15 cellular contexts compared by ENCODE assay signal in genomic region chr6:157469378-157469777, GRCh38.
DNase-seq lines count a peak whose midpoint lies in the region; ATAC-seq and TF ChIP-seq lines count a peak whose summit lies in the region.
"Had no signal": no experiment of that assay in that cellular context is flagged by ENCODE, and none has a peak within 500 bp of the region (broad histone marks: within the 10 kb centered on the region; RNA-seq: fewer than 3 reads in every experiment).

No MANE protein-coding gene starts in this region.

- no peak overlapping the region for H3K27ac Mint-ChIP-seq in activated CD8-positive, alpha-beta memory T cell treated with anti-CD3 and anti-CD28 coated beads, Interleukin-2, amount 10 ng/mL, durations not matched to agents 7 days and 5 days
- H3K27ac Mint-ChIP-seq in stimulated activated naive B cell treated with anti-CD40 and anti-IgM and Interleukin-4, amounts not matched to agents 10 μg/mL and 1 μg/mL and 100 μg/mL, for 72 hours, result peak overlapping the region; percentile 33
- H3K27ac Mint-ChIP-seq: activated CD4-positive, alpha-beta memory T cell treated with anti-CD3 and anti-CD28 coated beads for 36 hours; activated naive CD8-positive, alpha-beta T cell treated with anti-CD3 and anti-CD28 coated beads, Interleukin-2, amount 10 ng/mL, durations not matched to agents 7 days and 5 days; CD8-positive, alpha-beta memory T cell had no signal

- ATAC-seq in activated CD8-positive, alpha-beta memory T cell treated with anti-CD3 and anti-CD28 coated beads, Interleukin-2, amount 10 ng/mL, durations not matched to agents 7 days and 5 days, result no peak
- ATAC-seq in stimulated activated naive B cell treated with anti-CD40 and anti-IgM and Interleukin-4, amounts not matched to agents 10 μg/mL and 1 μg/mL and 100 μg/mL, for 72 hours (replicated peaks), result no peak
- no peak for ATAC-seq in GM21737 (IDR thresholded peaks at IDR 0.05; ENCODE audit: unreplicated experiment)
- no peak for ATAC-seq in GM19324 (IDR thresholded peaks at IDR 0.05; ENCODE audit: low FRiP score, unreplicated experiment)
- ATAC-seq: activated T-cell treated with anti-CD3 and anti-CD28 coated beads, Interleukin-2, amount 50 U/mL, for 4 hours; left lung had no signal

- no peaks in the 10 kb centered on the region for H3K27me3 Mint-ChIP-seq in activated CD8-positive, alpha-beta memory T cell treated with anti-CD3 and anti-CD28 coated beads, Interleukin-2, amount 10 ng/mL, durations not matched to agents 7 days and 5 days
- H3K27me3 Mint-ChIP-seq in stimulated activated naive B cell treated with anti-CD40 and anti-IgM and Interleukin-4, amounts not matched to agents 10 μg/mL and 1 μg/mL and 100 μg/mL, for 72 hours, result no peaks in the 10 kb centered on the region
- H3K27me3 Mint-ChIP-seq: activated CD4-positive, alpha-beta memory T cell treated with anti-CD3 and anti-CD28 coated beads for 36 hours; activated naive CD8-positive, alpha-beta T cell treated with anti-CD3 and anti-CD28 coated beads, Interleukin-2, amount 10 ng/mL, durations not matched to agents 7 days and 5 days; CD8-positive, alpha-beta memory T cell had no signal

- H3K36me3 Mint-ChIP-seq in activated CD8-positive, alpha-beta memory T cell treated with anti-CD3 and anti-CD28 coated beads, Interleukin-2, amount 10 ng/mL, durations not matched to agents 7 days and 5 days, result peaks cover 6% of the 10 kb centered on the region
- peaks cover 6 to 16% of the 10 kb centered on the region in 2 donors for H3K36me3 Mint-ChIP-seq in stimulated activated naive B cell treated with anti-CD40 and anti-IgM and Interleukin-4, amounts not matched to agents 10 μg/mL and 1 μg/mL and 100 μg/mL, for 72 hours
- H3K36me3 Mint-ChIP-seq: activated CD4-positive, alpha-beta memory T cell treated with anti-CD3 and anti-CD28 coated beads for 36 hours; activated naive CD8-positive, alpha-beta T cell treated with anti-CD3 and anti-CD28 coated beads, Interleukin-2, amount 10 ng/mL, durations not matched to agents 7 days and 5 days; CD8-positive, alpha-beta memory T cell had no signal

- H3K9me3 Mint-ChIP-seq in activated CD8-positive, alpha-beta memory T cell treated with anti-CD3 and anti-CD28 coated beads, Interleukin-2, amount 10 ng/mL, durations not matched to agents 7 days and 5 days (ENCODE audit: low read depth), result no peaks in the 10 kb centered on the region
- H3K9me3 Mint-ChIP-seq in stimulated activated naive B cell treated with anti-CD40 and anti-IgM and Interleukin-4, amounts not matched to agents 10 μg/mL and 1 μg/mL and 100 μg/mL, for 72 hours, result no peaks in the 10 kb centered on the region
- H3K9me3 Mint-ChIP-seq: activated CD4-positive, alpha-beta memory T cell treated with anti-CD3 and anti-CD28 coated beads for 36 hours; activated naive CD8-positive, alpha-beta T cell treated with anti-CD3 and anti-CD28 coated beads, Interleukin-2, amount 10 ng/mL, durations not matched to agents 7 days and 5 days; activated T-cell treated with anti-CD3 and anti-CD28 coated beads, Interleukin-2, amount 50 U/mL, for 4 hours; CD8-positive, alpha-beta memory T cell had no signal

- peak; percentile 5 for DNase-seq in activated CD8-positive, alpha-beta memory T cell treated with anti-CD3 and anti-CD28 coated beads for 24 hours
- no peak for DNase-seq in activated CD8-positive, alpha-beta memory T cell treated with anti-CD3 and anti-CD28 coated beads, Interleukin-2, amount 10 ng/mL, durations not matched to agents 7 days and 5 days
- DNase-seq in SW480 (ENCODE audit: low spot score), result peak; percentile 73
- peak; percentile 14 for DNase-seq in fibroblast of mammary gland (ENCODE audit: low read depth)
- DNase-seq in stimulated activated naive B cell treated with anti-CD40 and anti-IgM and Interleukin-4, amounts not matched to agents 10 μg/mL and 1 μg/mL and 100 μg/mL, for 72 hours, result no peak
- no peak for DNase-seq in DMS 273 (lab: John Stamatoyannopoulos, UW; ENCODE audit: unreplicated experiment)
- DNase-seq: activated CD4-positive, alpha-beta memory T cell treated with anti-CD3 and anti-CD28 coated beads for 36 hours; activated naive CD8-positive, alpha-beta T cell treated with anti-CD3 and anti-CD28 coated beads, Interleukin-2, amount 10 ng/mL, durations not matched to agents 7 days and 5 days; activated T-cell treated with anti-CD3 and anti-CD28 coated beads, Interleukin-2, amount 50 U/mL, for 4 hours; CD8-positive, alpha-beta memory T cell; left lung; NCI-H526 treated with DMSO at 0.1 percent for 48 hours had no signal

- CTCF ChIA-PET in activated CD8-positive, alpha-beta memory T cell treated with anti-CD3 and anti-CD28 coated beads, Interleukin-2, amount 10 ng/mL, durations not matched to agents 7 days and 5 days (lab: Charles Lee), result no interaction called here

- H3K4me3 Mint-ChIP-seq in activated CD8-positive, alpha-beta memory T cell treated with anti-CD3 and anti-CD28 coated beads, Interleukin-2, amount 10 ng/mL, durations not matched to agents 7 days and 5 days, result no peak overlapping the region
- H3K4me3 Mint-ChIP-seq in stimulated activated naive B cell treated with anti-CD40 and anti-IgM and Interleukin-4, amounts not matched to agents 10 μg/mL and 1 μg/mL and 100 μg/mL, for 72 hours, result no peak overlapping the region
- H3K4me3 Mint-ChIP-seq: activated CD4-positive, alpha-beta memory T cell treated with anti-CD3 and anti-CD28 coated beads for 36 hours; activated naive CD8-positive, alpha-beta T cell treated with anti-CD3 and anti-CD28 coated beads, Interleukin-2, amount 10 ng/mL, durations not matched to agents 7 days and 5 days; activated T-cell treated with anti-CD3 and anti-CD28 coated beads, Interleukin-2, amount 50 U/mL, for 4 hours; CD8-positive, alpha-beta memory T cell had no signal

- peaks cover 16% of the 10 kb centered on the region for H3K4me1 Mint-ChIP-seq in activated CD8-positive, alpha-beta memory T cell treated with anti-CD3 and anti-CD28 coated beads, Interleukin-2, amount 10 ng/mL, durations not matched to agents 7 days and 5 days
- H3K4me1 Mint-ChIP-seq in stimulated activated naive B cell treated with anti-CD40 and anti-IgM and Interleukin-4, amounts not matched to agents 10 μg/mL and 1 μg/mL and 100 μg/mL, for 72 hours, result peaks cover 28 to 31% of the 10 kb centered on the region in 2 donors

- no peak overlapping the region for H3K4me3 ChIP-seq in fibroblast of mammary gland (ENCODE audit: control insufficient read depth, low read depth, low read length)
- H3K4me3 ChIP-seq: left lung, vagina had no signal

- TF ChIP-seq CTCF in fibroblast of mammary gland (conservative IDR thresholded peaks at IDR 0.05; ENCODE audit: control insufficient read depth, insufficient read depth, low read depth, low read length), result no peak

Comparison
In these comparisons a context has a peak if more than half of its experiments do, and no peak if none do; other contexts are left out.
1. DNase-seq: peak in activated CD8-positive, alpha-beta memory T cell treated with anti-CD3 and anti-CD28 coated beads for 24 hours (single experiment), SW480 (single experiment) and fibroblast of mammary gland (single experiment); none in activated CD8-positive, alpha-beta memory T cell treated with anti-CD3 and anti-CD28 coated beads, Interleukin-2, amount 10 ng/mL, durations not matched to agents 7 days and 5 days (single experiment), stimulated activated naive B cell treated with anti-CD40 and anti-IgM and Interleukin-4, amounts not matched to agents 10 μg/mL and 1 μg/mL and 100 μg/mL, for 72 hours (single experiment) and DMS 273 (single experiment).